ENCODE assay signal across 15 cellular contexts in the genomic region with DNA sequence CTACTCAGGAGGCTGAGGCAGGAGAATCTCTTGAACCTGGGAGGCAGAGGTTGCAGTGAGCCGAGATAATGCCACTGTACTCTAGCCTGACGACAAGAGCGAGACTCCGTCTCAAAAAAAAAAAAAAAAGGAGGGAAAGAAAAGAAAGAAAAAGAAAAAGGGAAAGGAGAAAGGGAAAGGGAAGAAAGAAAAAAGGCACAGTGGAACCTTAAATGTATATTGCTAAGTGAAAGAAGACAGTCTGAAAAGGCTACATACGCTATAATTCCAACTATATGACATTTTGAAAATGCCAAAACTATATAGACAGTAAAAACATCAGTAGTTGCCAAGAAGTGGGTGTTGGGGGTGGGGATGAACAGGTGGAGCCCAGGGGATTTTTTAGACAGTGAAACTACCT. TPM values are rescaled to one million over a fixed set of nuclear protein-coding genes. Genes with fewer than 3 reads are reported as not detected.
"Had no signal": no experiment of that assay in that cellular context is flagged by ENCODE, and none has a peak within 500 bp of the region (broad histone marks: within the 10 kb centered on the region; RNA-seq: fewer than 3 reads in every experiment).

No MANE protein-coding gene starts in this region.

- DNase-seq: effector memory CD4-positive, alpha-beta T cell; gastrocnemius medialis; heart right ventricle; hypothalamus; kidney glomerular epithelial cell; mesendoderm; naive B cell; psoas muscle; retina; right lobe of liver; stimulated activated CD4-positive, alpha-beta T cell treated with anti-CD3 and anti-CD28 coated beads, Interleukin-4, amount 100 ng/mL, for 1 hour; stimulated activated CD8-positive, alpha-beta memory T cell treated with anti-CD3 and anti-CD28 coated beads, Interleukin-4, amount 100 ng/mL, for 48 hours; trophoblast cell had no signal

- ATAC-seq: gastrocnemius medialis; heart right ventricle; psoas muscle; right lobe of liver; stimulated activated effector memory CD8-positive, alpha-beta T cell treated with anti-CD3 and anti-CD28 coated beads, Interleukin-12 subunit alpha, Interleukin-12 subunit beta, amount 100 ng/mL, for 72 hours had no signal

- H3K9me3 Mint-ChIP-seq: naive B cell; stimulated activated effector memory CD8-positive, alpha-beta T cell treated with anti-CD3 and anti-CD28 coated beads, Interleukin-12 subunit alpha, Interleukin-12 subunit beta, amount 100 ng/mL, for 72 hours had no signal

- H3K27ac Mint-ChIP-seq: stimulated activated effector memory CD8-positive, alpha-beta T cell treated with anti-CD3 and anti-CD28 coated beads, Interleukin-12 subunit alpha, Interleukin-12 subunit beta, amount 100 ng/mL, for 72 hours had no signal

- H3K4me3 Mint-ChIP-seq: stimulated activated effector memory CD8-positive, alpha-beta T cell treated with anti-CD3 and anti-CD28 coated beads, Interleukin-12 subunit alpha, Interleukin-12 subunit beta, amount 100 ng/mL, for 72 hours had no signal

- H3K27me3 Mint-ChIP-seq: naive B cell had no signal

RNA-seq across cellular contexts. Expression of gene ZC3H12D, which starts 44.8 kb away (rescaled TPM):
- total RNA-seq: lung microvascular endothelial cell had no signal
